ENCODE assay signal across 1 cellular context in genomic region chr12:13345722-13346121, GRCh38.
TF ChIP-seq lines count a peak whose summit lies in the region.

No MANE protein-coding gene starts in this region.

TF ChIP-seq in GM23338, 12 proteins besides CTCF, POLR2A, EP300 and RAD21 (continued from another document):
- no peak for TF ChIP-seq REST (IDR thresholded peaks at IDR 0.05; ENCODE audit: unreplicated experiment)
- no peak for TF ChIP-seq STAT1 (IDR thresholded peaks at IDR 0.05; ENCODE audit: unreplicated experiment)
- TF ChIP-seq EZH2phosphoT487 (IDR thresholded peaks at IDR 0.05; ENCODE audit: unreplicated experiment) = no peak
TF ChIP-seq in GM23338: peak in this region for 0.
